Comparison of ENCODE assay signal across 27 cellular contexts in genomic region chr9:6114424-6114823, GRCh38.
"Had no signal": no experiment of that assay in that cellular context is flagged by ENCODE, and none has a peak within 500 bp of the region (broad histone marks: within the 10 kb centered on the region; RNA-seq: fewer than 3 reads in every experiment).

No MANE protein-coding gene starts in this region.

- FAIRE-seq: small intestine had no signal

- H3K27me3 Mint-ChIP-seq: naive thymus-derived CD8-positive, alpha-beta T cell; progenitor cell of endocrine pancreas had no signal

- H3K4me1 Mint-ChIP-seq: naive B cell; nephron progenitor cell; neural crest cell; stimulated activated naive B cell treated with anti-CD40 and anti-IgM and Interleukin-4, amounts not matched to agents 10 μg/mL and 1 μg/mL and 100 μg/mL, for 72 hours had no signal

- H3K9me3 Mint-ChIP-seq: naive thymus-derived CD8-positive, alpha-beta T cell; neural crest cell; stimulated activated naive CD8-positive, alpha-beta T cell treated with anti-CD3 and anti-CD28 coated beads, Interleukin-15, Interleukin-2, amounts not matched to agents 100 ng/mL and 50 ng/mL, for 24 hours had no signal

- H3K9me3 ChIP-seq: ovary, psoas muscle, right lobe of liver, sigmoid colon, stomach, thoracic aorta, thyroid gland, tibial nerve, upper lobe of right lung, uterus had no signal

- H3K79me2 ChIP-seq: parathyroid adenoma had no signal

- H3K27ac ChIP-seq: ovary, parathyroid adenoma, psoas muscle, right lobe of liver, sigmoid colon, stomach, thoracic aorta, thyroid gland, tibial nerve, upper lobe of right lung, uterus had no signal

- H3K4me3 ChIP-seq: ovary, psoas muscle, right lobe of liver, sigmoid colon, stomach, thoracic aorta, thyroid gland, tibial nerve, upper lobe of right lung, uterus had no signal

- H3K27ac Mint-ChIP-seq: naive B cell; naive thymus-derived CD8-positive, alpha-beta T cell; nephron progenitor cell; progenitor cell of endocrine pancreas; stimulated activated naive B cell treated with anti-CD40 and anti-IgM and Interleukin-4, amounts not matched to agents 10 μg/mL and 1 μg/mL and 100 μg/mL, for 72 hours; stimulated activated naive CD8-positive, alpha-beta T cell treated with anti-CD3 and anti-CD28 coated beads, Interleukin-15, Interleukin-2, amounts not matched to agents 100 ng/mL and 50 ng/mL, for 24 hours had no signal

- H3K36me3 ChIP-seq: ovary, right lobe of liver, sigmoid colon, stomach, thoracic aorta, thyroid gland, tibial nerve, upper lobe of right lung, uterus had no signal

- DNase-seq: naive B cell; naive thymus-derived CD8-positive, alpha-beta T cell; nephron progenitor cell; occipital lobe; ovary; posterior cingulate gyrus; right lobe of liver; sigmoid colon; small intestine; stimulated activated CD4-positive, alpha-beta T cell treated with anti-CD3 and anti-CD28 coated beads, Interleukin-15, amount 100 ng/mL, for 24 hours; stimulated activated CD4-positive, alpha-beta T cell treated with anti-CD3 and anti-CD28 coated beads, Interleukin-2, amount 100 ng/mL, for 24 hours; stimulated activated CD4-positive, alpha-beta T cell treated with anti-CD3 and anti-CD28 coated beads, Interleukin-2, amount 100 ng/mL, for 48 hours; stimulated activated CD4-positive, alpha-beta T cell treated with anti-CD3 and anti-CD28 coated beads, Interleukin-4, amount 100 ng/mL, for 24 hours; stimulated activated naive B cell treated with anti-CD40 and anti-IgM and Interleukin-4, amounts not matched to agents 10 μg/mL and 1 μg/mL and 100 μg/mL, for 72 hours; stimulated activated naive CD4-positive, alpha-beta T cell treated with Interleukin-2 at 50 U/mL for 16 hours; stomach; thyroid gland; upper lobe of right lung; uterus had no signal

- H3K9ac ChIP-seq: parathyroid adenoma had no signal

- H3K27me3 ChIP-seq: ovary, right lobe of liver, sigmoid colon, stomach, thyroid gland, tibial nerve, upper lobe of right lung, uterus had no signal

- H3K36me3 Mint-ChIP-seq: naive B cell had no signal

- ATAC-seq: naive thymus-derived CD8-positive, alpha-beta T cell; psoas muscle; right cardiac atrium; right lobe of liver; stimulated activated naive B cell treated with anti-CD40 and anti-IgM and Interleukin-4, amounts not matched to agents 10 μg/mL and 1 μg/mL and 100 μg/mL, for 72 hours; upper lobe of right lung had no signal

- H3K4me1 ChIP-seq: parathyroid adenoma, psoas muscle, right lobe of liver, sigmoid colon, stomach, thyroid gland, tibial nerve, upper lobe of right lung, uterus had no signal

- H2AFZ ChIP-seq: parathyroid adenoma had no signal

- H3K4me3 Mint-ChIP-seq: naive B cell; naive thymus-derived CD8-positive, alpha-beta T cell; nephron progenitor cell; neural crest cell; stimulated activated naive B cell treated with anti-CD40 and anti-IgM and Interleukin-4, amounts not matched to agents 10 μg/mL and 1 μg/mL and 100 μg/mL, for 72 hours; stimulated activated naive CD8-positive, alpha-beta T cell treated with anti-CD3 and anti-CD28 coated beads, Interleukin-15, Interleukin-2, amounts not matched to agents 100 ng/mL and 50 ng/mL, for 24 hours had no signal
